Comparison of ENCODE assay signal across 8 cellular contexts in genomic region chr20:64101731-64102621, GRCh38. TPM values are rescaled to one million over a fixed set of nuclear protein-coding genes. Genes with fewer than 3 reads are reported as not detected.
DNase-seq lines count a peak whose midpoint lies in the region; ATAC-seq and TF ChIP-seq lines count a peak whose summit lies in the region.

No MANE protein-coding gene starts in this region.

- 6 to 8% methylated on average over 42 to 64 of the region's 64 CpGs for WGBS in lung, 2 donors

- POLR2A ChIA-PET in Caco-2 (lab: Charles Lee): interaction anchor here (0.6 to 0.7 kb wide), 3 partner anchors 22 to 222 kb away, joined by 4 read pairs; partner anchors contain the start of gene OPRL1

- DNase-seq in Caco-2 (peak; percentile 69 to 91), cardiac fibroblast (ENCODE audit: low read depth in 2 of 2) (no peak), lung (ENCODE audit: low spot score) (no peak), A172 (ENCODE audit: low spot score) (no peak)
- no peak for DNase-seq in Jurkat, Clone E6-1 (ENCODE audit: low read depth, low spot score)
- DNase-seq in stimulated activated naive B cell treated with anti-CD40 and anti-IgM and Interleukin-4, amounts not matched to agents 10 μg/mL and 1 μg/mL and 100 μg/mL, for 72 hours: no peak

- H3K27ac Mint-ChIP-seq in Caco-2 (ENCODE audit: unreplicated experiment): no peak overlapping the region
- H3K27ac Mint-ChIP-seq in stimulated activated naive B cell treated with anti-CD40 and anti-IgM and Interleukin-4, amounts not matched to agents 10 μg/mL and 1 μg/mL and 100 μg/mL, for 72 hours: peak overlapping the region; percentile 70

- intact Hi-C loops in Caco-2 (cut with micrococcal nuclease; ENCODE audit: unreplicated experiment): loop anchor here (1.0 kb wide), 1 partner anchor 18 kb away; no protein-coding TSS in a partner anchor

- H3K4me3 Mint-ChIP-seq in Caco-2 (ENCODE audit: unreplicated experiment): peak overlapping the region; percentile 77
- H3K4me3 Mint-ChIP-seq in stimulated activated naive B cell treated with anti-CD40 and anti-IgM and Interleukin-4, amounts not matched to agents 10 μg/mL and 1 μg/mL and 100 μg/mL, for 72 hours: peak overlapping the region; percentile 78 to 79

- H3K4me3 ChIP-seq in Caco-2 (ENCODE audit: low read depth, low read length) (peak overlapping the region; percentile 52), WI38 (ENCODE audit: low read depth, low read length) (no peak overlapping the region), cardiac fibroblast (replicated peaks in 1 of 2; ENCODE audit: low read depth in 2 of 2, low read length in 2 of 2) (no peak overlapping the region), lung (no peak overlapping the region)
- peak overlapping the region; percentile 24 for H3K4me3 ChIP-seq in Jurkat, Clone E6-1 (ENCODE audit: low read length)

- H3K9me3 Mint-ChIP-seq in Caco-2 (ENCODE audit: unreplicated experiment): peaks cover 4% of the 10 kb centered on the region
- H3K9me3 Mint-ChIP-seq in stimulated activated naive B cell treated with anti-CD40 and anti-IgM and Interleukin-4, amounts not matched to agents 10 μg/mL and 1 μg/mL and 100 μg/mL, for 72 hours: peaks cover 0 to under 1% of the 10 kb centered on the region in 2 donors

- H3K36me3 ChIP-seq in Caco-2 (ENCODE audit: control insufficient read depth, insufficient read depth, low read length) (no peaks in the 10 kb centered on the region), lung (ENCODE audit: control insufficient read depth in 2 of 2, insufficient read depth in 2 of 2, low read length in 2 of 2) (no peaks in the 10 kb centered on the region)

- H3K36me3 Mint-ChIP-seq in Caco-2 (ENCODE audit: insufficient read depth, unreplicated experiment): no peaks in the 10 kb centered on the region
- H3K36me3 Mint-ChIP-seq in stimulated activated naive B cell treated with anti-CD40 and anti-IgM and Interleukin-4, amounts not matched to agents 10 μg/mL and 1 μg/mL and 100 μg/mL, for 72 hours: peaks cover 1% of the 10 kb centered on the region in 2 donors

- CTCF ChIA-PET in Caco-2 (lab: Charles Lee): interaction anchor here (0.6 to 2.5 kb wide), 33 partner anchors 9 to 1880 kb away, joined by 3 to 17 read pairs (median 4); partner anchors contain the start of genes LKAAEAR1, OPRL1, PRPF6 and RGS19

- peak; percentile 96 to 99 for TF ChIP-seq CTCF in Caco-2 (IDR thresholded peaks at IDR 0.05; ENCODE audit: insufficient read depth in 1 of 2, low read depth in 1 of 2, low read length in 1 of 2, severe bottlenecking in 1 of 2, unreplicated experiment in 1 of 2)
- peak; percentile 53; the same call in 1 of the 2 replicates for TF ChIP-seq CTCF in WI38 (IDR thresholded peaks at IDR 0.05; ENCODE audit: low read depth, low read length)
- peak; percentile 39 for TF ChIP-seq CTCF in cardiac fibroblast (IDR thresholded peaks at IDR 0.05; ENCODE audit: low read depth, low read length)
- TF ChIP-seq CTCF in lung (IDR thresholded peaks at IDR 0.05; ENCODE audit: control extremely low read depth, extremely low read depth): no peak

- H3K4me1 ChIP-seq in Caco-2 (peaks cover 3% of the 10 kb centered on the region; the same call in 1 of the 2 replicates), lung (ENCODE audit: control insufficient read depth in 2 of 2, insufficient read depth in 2 of 2, low read length in 2 of 2) (no peaks in the 10 kb centered on the region)

- H3K27ac ChIP-seq in lung (ENCODE audit: low read depth in 1 of 2, low read length in 1 of 2): no peak overlapping the region

- ATAC-seq in lung (ENCODE audit: insufficient read depth, low FRiP score): peak; percentile 62
- ATAC-seq in stimulated activated naive B cell treated with anti-CD40 and anti-IgM and Interleukin-4, amounts not matched to agents 10 μg/mL and 1 μg/mL and 100 μg/mL, for 72 hours (replicated peaks): peak; percentile 59 to 72
- ATAC-seq in GM21515 (IDR thresholded peaks at IDR 0.05; ENCODE audit: unreplicated experiment): no peak

- BruUV-seq in Caco-2 (replicated peaks; lab: Mats Ljungman, UMichigan): no TSS peak

- H3K27me3 Mint-ChIP-seq in Caco-2 (ENCODE audit: insufficient read depth, unreplicated experiment): peaks cover 23% of the 10 kb centered on the region
- peaks cover 17 to 32% of the 10 kb centered on the region in 2 donors for H3K27me3 Mint-ChIP-seq in stimulated activated naive B cell treated with anti-CD40 and anti-IgM and Interleukin-4, amounts not matched to agents 10 μg/mL and 1 μg/mL and 100 μg/mL, for 72 hours

- no peaks in the 10 kb centered on the region for H3K4me1 Mint-ChIP-seq in Caco-2 (ENCODE audit: low read depth, unreplicated experiment)
- H3K4me1 Mint-ChIP-seq in stimulated activated naive B cell treated with anti-CD40 and anti-IgM and Interleukin-4, amounts not matched to agents 10 μg/mL and 1 μg/mL and 100 μg/mL, for 72 hours: peaks cover 16 to 37% of the 10 kb centered on the region in 2 donors

- H3K27me3 ChIP-seq in Caco-2 (replicated peaks; ENCODE audit: control insufficient read depth, insufficient read depth, low read length) (peaks cover 4% of the 10 kb centered on the region; the same call in 1 of the 2 replicates), lung (ENCODE audit: control insufficient read depth, insufficient read depth) (peaks cover 5% of the 10 kb centered on the region)

- H3K9me3 ChIP-seq in Caco-2 (no peaks in the 10 kb centered on the region; the same call in 1 of the 2 replicates), lung (ENCODE audit: control insufficient read depth in 2 of 2, insufficient read depth in 1 of 2, low read length in 1 of 2) (no peaks in the 10 kb centered on the region)

RNA-seq across cellular contexts. Expression of gene NPBWR2, which starts 5.4 kb away (rescaled TPM):
- not detected in 2 replicates for total RNA-seq in Caco-2 (2022)
- polyA plus RNA-seq in Jurkat, Clone E6-1 (2012; ENCODE audit: insufficient read depth, insufficient read length): not detected
- total RNA-seq in lung: not detected
- polyA plus RNA-seq in lung: not detected
- not detected in 2 replicates for total RNA-seq in A172 (2014; rRNA removed; shearing (Covaris generic))

RNA-seq across cellular contexts. Expression of gene LKAAEAR1, which starts 17.8 kb away (rescaled TPM):
- total RNA-seq in Caco-2 (2022): not detected in 2 replicates
- polyA plus RNA-seq in Jurkat, Clone E6-1 (2012; ENCODE audit: insufficient read depth, insufficient read length): 1.2 TPM
- total RNA-seq in lung: under 1 TPM; 0.51 to 0.64 TPM
- polyA plus RNA-seq in lung: 1 to 10 TPM in 1 of 2 donors, under 1 TPM in 1; 0.65 to 2.3 TPM
- total RNA-seq in A172 (2014; rRNA removed; shearing (Covaris generic)): 0.24 TPM in 1 of 2 replicates, not detected in the other

RNA-seq across cellular contexts. Expression of gene OPRL1, which starts 22.1 kb away (rescaled TPM):
- total RNA-seq in Caco-2 (2022) (0.51 and 0.59 TPM in 2 replicates), lung (1 to 10 TPM; 1.6 to 2.5 TPM)
- 5.0 TPM for polyA plus RNA-seq in Jurkat, Clone E6-1 (2012; ENCODE audit: insufficient read depth, insufficient read length)
- polyA plus RNA-seq in lung: 1 to 10 TPM in 1 of 2 donors, under 1 TPM in 1; 0.45 to 3.1 TPM
- 0.81 and 1.2 TPM in 2 replicates for total RNA-seq in A172 (2014; rRNA removed; shearing (Covaris generic))

RNA-seq across cellular contexts. Expression of gene RGS19, which starts 22.7 kb away (rescaled TPM):
- total RNA-seq in Caco-2 (2022): 29.3 and 34.3 TPM in 2 replicates
- 35.4 TPM for polyA plus RNA-seq in Jurkat, Clone E6-1 (2012; ENCODE audit: insufficient read depth, insufficient read length)
- total RNA-seq in lung: 10 to 100 TPM; 15.1 to 50.7 TPM
- 10 to 100 TPM; 19.5 to 99.0 TPM for polyA plus RNA-seq in lung
- total RNA-seq in A172 (2014; rRNA removed; shearing (Covaris generic)): 29.3 and 29.5 TPM in 2 replicates

RNA-seq across cellular contexts. Expression of gene TCEA2, which starts 39.0 kb away (rescaled TPM):
- 39.9 and 48.3 TPM in 2 replicates for total RNA-seq in Caco-2 (2022)
- polyA plus RNA-seq in Jurkat, Clone E6-1 (2012; ENCODE audit: insufficient read depth, insufficient read length): 42.6 TPM
- 10 to 100 TPM; 28.5 to 32.8 TPM for total RNA-seq in lung
- polyA plus RNA-seq in lung: 10 to 100 TPM; 18.3 to 32.9 TPM
- total RNA-seq in A172 (2014; rRNA removed; shearing (Covaris generic)): 52.7 and 58.3 TPM in 2 replicates

Comparison
In these comparisons a context has a peak if more than half of its experiments do, and no peak if none do; other contexts are left out.
1. DNase-seq: peak in Caco-2 (2 of 2); none in Jurkat, Clone E6-1 (single experiment), cardiac fibroblast (0 of 2), lung (single experiment), stimulated activated naive B cell treated with anti-CD40 and anti-IgM and Interleukin-4, amounts not matched to agents 10 μg/mL and 1 μg/mL and 100 μg/mL, for 72 hours (single experiment) and A172 (single experiment).
2. H3K4me3 ChIP-seq: peak in Caco-2 (single experiment) and Jurkat, Clone E6-1 (single experiment); none in WI38 (single experiment), cardiac fibroblast (0 of 2) and lung (single experiment).